In the genomic region with DNA sequence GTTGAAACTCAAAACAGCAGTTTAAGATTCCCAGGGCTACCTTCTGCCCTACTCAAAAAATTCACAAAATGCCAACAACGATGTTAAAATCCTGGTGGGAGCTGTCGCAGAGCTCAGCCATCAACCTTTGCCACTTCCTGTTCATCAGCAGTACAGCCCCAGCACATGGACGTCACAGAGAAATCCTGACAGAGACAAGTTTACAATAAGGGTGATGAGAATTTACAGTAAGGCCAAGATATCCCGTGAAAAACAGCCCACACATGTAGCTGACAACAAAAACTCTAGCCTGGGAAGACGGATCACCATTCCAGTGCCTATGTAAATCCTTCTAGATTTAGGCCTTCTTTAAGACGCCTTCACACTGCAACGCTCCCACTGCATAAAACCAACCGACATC, we compare ENCODE assay signal across 1 cellular context.
TF ChIP-seq lines count a peak whose summit lies in the region.

No MANE protein-coding gene starts in this region.

TF ChIP-seq in HepG2, 621 proteins besides CTCF, POLR2A, EP300 and RAD21:
- peak; percentile 79 for TF ChIP-seq RBM22 (optimal IDR thresholded peaks at IDR 0.05; ENCODE audit: low read length)
- TF ChIP-seq FOXK2 (IDR thresholded peaks at IDR 0.05): no peak
TF ChIP-seq in HepG2: peak in this region for 1.
